ENCODE assay signal across 24 cellular contexts in the genomic region with DNA sequence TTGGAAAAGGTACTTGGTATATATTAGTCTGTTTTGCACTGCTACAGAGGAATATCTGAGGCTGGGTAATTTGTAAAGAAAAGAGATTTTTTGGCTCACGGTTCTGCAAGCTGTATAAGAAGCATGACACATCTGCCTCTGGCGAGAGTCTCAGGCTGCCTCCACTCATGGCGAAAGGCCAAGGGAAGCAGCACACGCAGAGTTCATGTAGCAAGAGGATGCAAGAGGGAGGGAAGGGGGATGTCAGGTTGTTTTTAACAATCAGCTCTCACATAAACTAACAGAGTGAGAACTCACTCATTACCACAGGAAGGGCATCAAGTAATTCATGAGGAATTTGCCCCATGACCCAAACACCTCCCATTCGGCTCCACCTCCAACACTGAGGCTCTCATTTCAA.
A peak's percentile ranks its signal among the peaks of the same experiment; 100 is the strongest.
DNase-seq lines count a peak whose midpoint lies in the region; TF ChIP-seq lines count a peak whose summit lies in the region.
"Had no signal": no experiment of that assay in that cellular context is flagged by ENCODE, and none has a peak within 500 bp of the region (broad histone marks: within the 10 kb centered on the region; RNA-seq: fewer than 3 reads in every experiment).

No MANE protein-coding gene starts in this region.

- CTCF ChIA-PET in mammary epithelial cell (lab: Charles Lee; ENCODE audit: low non-redundant PET): interaction anchor here (0.6 kb wide), 1 partner anchor 1436 kb away, joined by 6 read pairs; no protein-coding TSS in a partner anchor

- in situ Hi-C loops in mammary epithelial cell (cut with MboI; ENCODE audit: low sequenced_read_pairs in 2 of 2): no loop called here

- no peaks in the 10 kb centered on the region for H3K4me1 Mint-ChIP-seq in endothelial cell (ENCODE audit: unreplicated experiment)
- H3K4me1 Mint-ChIP-seq: IgD-negative memory B cell; naive thymus-derived CD4-positive, alpha-beta T cell had no signal

- H3K36me3 ChIP-seq in mammary epithelial cell (ENCODE audit: insufficient read depth, low read length) (no peaks in the 10 kb centered on the region), testis (ENCODE audit: low read depth, missing control alignments) (no peaks in the 10 kb centered on the region)
- H3K36me3 ChIP-seq: adrenal gland, gastrocnemius medialis, Peyer's patch, SJSA1, stomach had no signal

- BruUV-seq in mammary epithelial cell (replicated peaks; lab: Mats Ljungman, UMichigan): no TSS peak

- intact Hi-C loops in mammary epithelial cell (cut with micrococcal nuclease) (loop anchor here (2.0 kb wide), 1 partner anchor 49 kb away; no protein-coding TSS in a partner anchor), testis (cut with DNase I; ENCODE audit: low total_unique reads) (no loop called here)

- no peak overlapping the region for H2AFZ ChIP-seq in mammary epithelial cell (ENCODE audit: low read depth, low read length)

- DNase-seq in HT1080 (ENCODE audit: low read depth) (peak; percentile 57), mammary epithelial cell (peak; percentile 86), kidney glomerular epithelial cell (lab: John Stamatoyannopoulos, UW) (peak; percentile 24), testis (peak; percentile 21), endothelial cell (ENCODE audit: low spot score) (no peak), SKM-1 (lab: John Stamatoyannopoulos, UW; ENCODE audit: unreplicated experiment) (no peak)
- DNase-seq in activated CD4-positive, alpha-beta T cell treated with anti-CD3 and anti-CD28 coated beads, Interleukin-2, amount 50 U/mL, for 48 hours: no peak
- DNase-seq in activated effector memory CD4-positive, alpha-beta T cell treated with Interleukin-2 at 50 U/mL for 16 hours: no peak
- DNase-seq: activated CD4-positive, alpha-beta T cell treated with anti-CD3 and anti-CD28 coated beads for 1 hour; activated naive CD4-positive, alpha-beta T cell treated with Interleukin-2 at 50 U/mL for 16 hours; activated T-cell treated with anti-CD3 and anti-CD28 coated beads, Interleukin-2, amount 50 U/mL, for 48 hours; effector CD8-positive, alpha-beta T cell; naive thymus-derived CD4-positive, alpha-beta T cell; NCI-H1436; NCI-H510A; Peyer's patch; stimulated activated CD4-positive, alpha-beta T cell treated with anti-CD3 and anti-CD28 coated beads, Interleukin-15, amount 100 ng/mL, for 24 hours; stomach had no signal

- no peaks in the 10 kb centered on the region for H4K20me1 ChIP-seq in mammary epithelial cell (ENCODE audit: insufficient read depth, low read length)

- TF ChIP-seq CTCF in mammary epithelial cell (conservative IDR thresholded peaks at IDR 0.05 in 1 of 2, IDR thresholded peaks at IDR 0.05 in 1 of 2; ENCODE audit: extremely low read depth in 1 of 2, insufficient read depth in 1 of 2, low read depth in 1 of 2, low read length in 2 of 2) (no peak), testis (IDR thresholded peaks at IDR 0.05) (no peak), endothelial cell (IDR thresholded peaks at IDR 0.05; ENCODE audit: unreplicated experiment) (no peak)

- H3K27me3 ChIP-seq in mammary epithelial cell (ENCODE audit: insufficient read depth, low read length): no peaks in the 10 kb centered on the region
- H3K27me3 ChIP-seq in testis: no peaks in the 10 kb centered on the region
- H3K27me3 ChIP-seq: adrenal gland, gastrocnemius medialis, Peyer's patch, SJSA1, stomach had no signal

- no peak for TF ChIP-seq POLR2A in testis (IDR thresholded peaks at IDR 0.05)

- peaks cover 31% of the 10 kb centered on the region for H3K9me3 Mint-ChIP-seq in endothelial cell (ENCODE audit: unreplicated experiment)

- H3K79me2 ChIP-seq in mammary epithelial cell (ENCODE audit: insufficient read depth, low read length): no peaks in the 10 kb centered on the region

- H3K27ac ChIP-seq in mammary epithelial cell (ENCODE audit: insufficient read depth, low read depth, low read length) (no peak overlapping the region), testis (no peak overlapping the region)
- H3K27ac ChIP-seq: adrenal gland, gastrocnemius medialis, Peyer's patch, SJSA1, stomach had no signal

- dilution Hi-C loops in mammary epithelial cell (cut with HindIII; ENCODE audit: low sequenced_read_pairs): no loop called here

- H3K9me3 ChIP-seq in mammary epithelial cell (replicated peaks; ENCODE audit: insufficient read depth, low read length) (peaks cover 16% of the 10 kb centered on the region), testis (no peaks in the 10 kb centered on the region)
- H3K9me3 ChIP-seq: adrenal gland, gastrocnemius medialis had no signal

- H3K27ac Mint-ChIP-seq in endothelial cell (ENCODE audit: unreplicated experiment): no peak overlapping the region
- H3K27ac Mint-ChIP-seq: IgD-negative memory B cell; T-helper 1 cell treated with Interleukin-12 subunit alpha and Interleukin-12 subunit beta and Interleukin-4 antibody, amounts not matched to agents 30 μg/mL and 1 μg/mL, for 36 hours; type B pancreatic cell had no signal

- H3K4me1 ChIP-seq in mammary epithelial cell (ENCODE audit: insufficient read depth, low read length) (no peaks in the 10 kb centered on the region), testis (no peaks in the 10 kb centered on the region)
- H3K4me1 ChIP-seq: adrenal gland, gastrocnemius medialis, Peyer's patch, SJSA1, stomach had no signal

- H3K4me3 Mint-ChIP-seq in endothelial cell (ENCODE audit: unreplicated experiment): no peak overlapping the region
- H3K4me3 Mint-ChIP-seq: naive thymus-derived CD4-positive, alpha-beta T cell; T-helper 1 cell treated with Interleukin-12 subunit alpha and Interleukin-12 subunit beta and Interleukin-4 antibody, amounts not matched to agents 30 μg/mL and 1 μg/mL, for 36 hours; type B pancreatic cell had no signal

- H3K27me3 Mint-ChIP-seq in endothelial cell (ENCODE audit: unreplicated experiment): peaks cover 4% of the 10 kb centered on the region
- H3K27me3 Mint-ChIP-seq: IgD-negative memory B cell, type B pancreatic cell had no signal

- no peak overlapping the region for H3K9ac ChIP-seq in mammary epithelial cell (ENCODE audit: insufficient read depth, low read length)

- no peak overlapping the region for H3K4me2 ChIP-seq in mammary epithelial cell (ENCODE audit: insufficient read depth, low read depth, low read length)

- 6% methylated on average over 5 of the region's 5 CpGs for WGBS in mammary epithelial cell (ENCODE audit: low coverage, missing lambda C conversion rate)
- 47 to 57% methylated on average over 5 of the region's 5 CpGs for WGBS in testis, 2 donors

- H3K4me3 ChIP-seq in mammary epithelial cell (replicated peaks in 1 of 3; ENCODE audit: insufficient read depth in 1 of 3, low read depth in 2 of 3, low read length in 3 of 3) (no peak overlapping the region), testis (no peak overlapping the region)
- H3K4me3 ChIP-seq: adrenal gland, gastrocnemius medialis, Peyer's patch, SJSA1, stomach had no signal

- H3K36me3 Mint-ChIP-seq in endothelial cell (ENCODE audit: low read depth, unreplicated experiment): peaks cover 17% of the 10 kb centered on the region
- H3K36me3 Mint-ChIP-seq: type B pancreatic cell had no signal

Comparison
In these comparisons a context has a peak if more than half of its experiments do, and no peak if none do; other contexts are left out.
1. DNase-seq: peak in HT1080 (single experiment), mammary epithelial cell (single experiment), kidney glomerular epithelial cell (single experiment) and testis (single experiment); none in endothelial cell (single experiment), SKM-1 (single experiment), activated CD4-positive, alpha-beta T cell treated with anti-CD3 and anti-CD28 coated beads, Interleukin-2, amount 50 U/mL, for 48 hours (0 of 2) and activated effector memory CD4-positive, alpha-beta T cell treated with Interleukin-2 at 50 U/mL for 16 hours (single experiment).